In genomic region chr15:29820802-29821160, GRCh38 we compare ENCODE assay signal across 10 cellular contexts. TPM values are rescaled to one million over a fixed set of nuclear protein-coding genes. Genes with fewer than 3 reads are reported as not detected.
DNase-seq lines count a peak whose midpoint lies in the region; TF ChIP-seq lines count a peak whose summit lies in the region.
"Had no signal": no experiment of that assay in that cellular context is flagged by ENCODE, and none has a peak within 500 bp of the region (broad histone marks: within the 10 kb centered on the region; RNA-seq: fewer than 3 reads in every experiment).

No MANE protein-coding gene starts in this region.

- no peak overlapping the region for H3K23ac ChIP-seq in mesenchymal stem cell (ENCODE audit: low read length in 2 of 2)

- H3K4me1 ChIP-seq in mesenchymal stem cell (ENCODE audit: control insufficient read depth, insufficient read depth, low read depth, low read length) (peaks cover 6% of the 10 kb centered on the region), transverse colon (peaks cover 0 to 40% (median 5%) of the 10 kb centered on the region in 4 donors)

- WGBS in mesenchymal stem cell, result 0% methylated on average over 2 of the region's 4 CpGs
- 18 to 20% methylated on average over 4 of the region's 4 CpGs for WGBS in transverse colon (ENCODE audit: low coverage in 1 of 2), 2 donors

- H3K36me3 ChIP-seq in mesenchymal stem cell (ENCODE audit: control insufficient read depth in 1 of 2, insufficient read depth in 2 of 2, low read depth in 1 of 2, low read length in 2 of 2) (no peaks in the 10 kb centered on the region), transverse colon (no peaks in the 10 kb centered on the region)

- no peak overlapping the region for H3K18ac ChIP-seq in mesenchymal stem cell (ENCODE audit: low read depth in 1 of 2, low read length in 2 of 2)

- no peak for TF ChIP-seq POLR2A in transverse colon (IDR thresholded peaks at IDR 0.05)

- no peak for TF ChIP-seq EP300 in transverse colon (IDR thresholded peaks at IDR 0.05; ENCODE audit: low read depth)

- no peak overlapping the region for H2BK15ac ChIP-seq in mesenchymal stem cell (ENCODE audit: low read depth, poor library complexity, severe bottlenecking)

- no peak overlapping the region for H2BK12ac ChIP-seq in mesenchymal stem cell (ENCODE audit: low read length in 2 of 2)

- no peak overlapping the region for H4K8ac ChIP-seq in mesenchymal stem cell (ENCODE audit: low read length)

- H3K9ac ChIP-seq in mesenchymal stem cell (ENCODE audit: low read length), result peak overlapping the region; percentile 89

- H3K27me3 ChIP-seq in mesenchymal stem cell (ENCODE audit: control insufficient read depth in 1 of 2, insufficient read depth in 1 of 2, low read length in 2 of 2), result no peaks in the 10 kb centered on the region
- H3K27me3 ChIP-seq in transverse colon, result peaks cover 4% of the 10 kb centered on the region

- H2BK120ac ChIP-seq in mesenchymal stem cell (ENCODE audit: low read depth, low read length), result no peak overlapping the region

- no peak overlapping the region for H4K91ac ChIP-seq in mesenchymal stem cell (ENCODE audit: low read length)

- no peaks in the 10 kb centered on the region for H3K9me3 ChIP-seq in mesenchymal stem cell (ENCODE audit: control insufficient read depth, low read length)
- no peaks in the 10 kb centered on the region for H3K9me3 ChIP-seq in transverse colon

- H3K27ac ChIP-seq in mesenchymal stem cell (ENCODE audit: low read length, poor library complexity, severe bottlenecking) (no peak overlapping the region), transverse colon (peak overlapping the region; percentile 92 to 98 (median 96))

- no peak overlapping the region for H3K4ac ChIP-seq in mesenchymal stem cell (ENCODE audit: low read depth in 1 of 2, low read length in 2 of 2)

- no peak overlapping the region for H2BK5ac ChIP-seq in mesenchymal stem cell (ENCODE audit: low read depth, low read length, poor library complexity, severe bottlenecking)

- H3K4me2 ChIP-seq in mesenchymal stem cell (ENCODE audit: low read length, poor library complexity, severe bottlenecking), result no peak overlapping the region

- H3K4me3 ChIP-seq in mesenchymal stem cell (ENCODE audit: insufficient read depth in 1 of 2, low read depth in 1 of 2, low read length in 2 of 2) (peak overlapping the region in 1 of 2 experiments; percentile 95), transverse colon (peak overlapping the region; percentile 60 to 67 (median 64))

- H2AFZ ChIP-seq in mesenchymal stem cell (ENCODE audit: low read depth, low read length), result no peak overlapping the region

- no peak overlapping the region for H3K14ac ChIP-seq in mesenchymal stem cell (ENCODE audit: low read length in 2 of 2)

- H3K79me1 ChIP-seq in mesenchymal stem cell (replicated peaks; ENCODE audit: low read length, poor library complexity, severe bottlenecking), result no peaks in the 10 kb centered on the region

- intact Hi-C loops in transverse colon (cut with DNase I; ENCODE audit: low total_unique reads), result no loop called here

- no peak overlapping the region for H2AK5ac ChIP-seq in mesenchymal stem cell (ENCODE audit: low read length, severe bottlenecking)

- in situ Hi-C loops in transverse colon (cut with MboI; ENCODE audit: low pct_ligation_motif_present in 1 of 4, low pct_unique_long_range_greater_than_20kb in 1 of 4, low sequenced_read_pairs in 3 of 4), result no loop called here

- no peak for TF ChIP-seq CTCF in transverse colon (IDR thresholded peaks at IDR 0.05)

- DNase-seq in DMS 273 (lab: John Stamatoyannopoulos, UW; ENCODE audit: unreplicated experiment) (peak; percentile 24), DMS 273 treated with DMSO at 0.1 percent for 48 hours (lab: John Stamatoyannopoulos, UW) (no peak), dermis blood vessel endothelial cell (peak; percentile 43), mesenchymal stem cell (no peak), transverse colon (no peak), NCI-H187 treated with DMSO at 0.1 percent for 48 hours (lab: John Stamatoyannopoulos, UW) (no peak)
- no peak for DNase-seq in stimulated activated CD4-positive, alpha-beta T cell treated with anti-CD3 and anti-CD28 coated beads, Interleukin-4, amount 100 ng/mL, for 24 hours
- DNase-seq in stimulated activated naive CD4-positive, alpha-beta T cell treated with Interleukin-2 at 50 U/mL for 16 hours (lab: John Stamatoyannopoulos, UW), result no peak
- DNase-seq: NCI-H524 treated with DMSO at 0.1 percent for 48 hours had no signal

RNA-seq across cellular contexts. Expression of gene TJP1, which starts 1.5 kb away (rescaled TPM):
- total RNA-seq in dermis blood vessel endothelial cell, result 122 and 184 TPM in 2 replicates
- polyA plus RNA-seq in mesenchymal stem cell (2013, experiment 1 of 2), result 44.3 TPM
- 41.4 TPM for polyA plus RNA-seq in mesenchymal stem cell (2013, experiment 2 of 2)
- total RNA-seq in transverse colon, result 100 to 1,000 TPM in 1 of 4 donors, 10 to 100 TPM in 3; 69.9 to 119 (median 93.0) TPM
- total RNA-seq: activated CD4-positive, alpha-beta T cell treated with anti-CD3 and anti-CD28 coated beads, Interleukin-2, amount 10 ng/mL, durations not matched to agents 7 days and 5 days had no signal

Comparison
In these comparisons a context has a peak if more than half of its experiments do, and no peak if none do; other contexts are left out.
1. DNase-seq: peak in DMS 273 (single experiment) and dermis blood vessel endothelial cell (single experiment); none in DMS 273 treated with DMSO at 0.1 percent for 48 hours (single experiment), mesenchymal stem cell (single experiment), transverse colon (single experiment), stimulated activated CD4-positive, alpha-beta T cell treated with anti-CD3 and anti-CD28 coated beads, Interleukin-4, amount 100 ng/mL, for 24 hours (single experiment), stimulated activated naive CD4-positive, alpha-beta T cell treated with Interleukin-2 at 50 U/mL for 16 hours (single experiment) and NCI-H187 treated with DMSO at 0.1 percent for 48 hours (single experiment).